In genomic region chr12:127078577-127079350, GRCh38 we compare ENCODE assay signal across 20 cellular contexts.
A peak's percentile ranks its signal among the peaks of the same experiment; 100 is the strongest.
DNase-seq lines count a peak whose midpoint lies in the region; ATAC-seq and TF ChIP-seq lines count a peak whose summit lies in the region.
"Had no signal": no experiment of that assay in that cellular context is flagged by ENCODE, and none has a peak within 500 bp of the region (broad histone marks: within the 10 kb centered on the region; RNA-seq: fewer than 3 reads in every experiment).

No MANE protein-coding gene starts in this region.

- H3K27ac Mint-ChIP-seq in GM23338, result no peak overlapping the region

- H3K4me1 ChIP-seq in GM23338 (ENCODE audit: insufficient read depth), result no peaks in the 10 kb centered on the region
- H3K4me1 ChIP-seq: HAP-1 had no signal

- no peaks in the 10 kb centered on the region for H3K27me3 ChIP-seq in GM23338 (ENCODE audit: insufficient read depth)

- H3K36me3 ChIP-seq in GM23338 (ENCODE audit: insufficient read depth), result no peaks in the 10 kb centered on the region
- H3K36me3 ChIP-seq: HAP-1 had no signal

- H3K27ac ChIP-seq in GM23338 (ENCODE audit: low read depth), result no peak overlapping the region
- H3K27ac ChIP-seq: A549, C4-2B, HL-60 had no signal

- H3K36me3 Mint-ChIP-seq in GM23338 (ENCODE audit: low read depth), result peaks cover 19% of the 10 kb centered on the region

- H3K4me1 Mint-ChIP-seq in GM23338, result no peaks in the 10 kb centered on the region

- no peak for TF ChIP-seq CTCF in GM23338 (conservative IDR thresholded peaks at IDR 0.05; ENCODE audit: low read depth in 2 of 2)

- no peaks in the 10 kb centered on the region for H3F3A ChIP-seq in GM23338 (replicated peaks; ENCODE audit: low read depth)

- H3K9me3 Mint-ChIP-seq in GM23338, result peaks cover 95% of the 10 kb centered on the region

- ATAC-seq in left lobe of liver, result peak; percentile 77
- no peak for ATAC-seq in GM23338
- ATAC-seq in HG02981 (IDR thresholded peaks at IDR 0.05; ENCODE audit: unreplicated experiment), result no peak
- ATAC-seq: A549, SK-N-SH treated with all-trans-retinoic acid at 6 μM for 48 hours had no signal

- H3K79me2 ChIP-seq in GM23338 (replicated peaks; ENCODE audit: insufficient read depth), result no peaks in the 10 kb centered on the region

- peak; percentile 19 for DNase-seq in AG08395 (ENCODE audit: low spot score)
- peak; percentile 44 for DNase-seq in GM04503 (ENCODE audit: low read depth)
- peak; percentile 38 for DNase-seq in dermis blood vessel endothelial cell
- no peak for DNase-seq in left lobe of liver (ENCODE audit: low spot score)
- DNase-seq in activated T-cell treated with anti-CD3 and anti-CD28 coated beads, Interleukin-2, amount 50 U/mL, for 48 hours, result no peak
- DNase-seq in GM23338 (ENCODE audit: low spot score), result no peak
- DNase-seq: DMS79, IMR-90, NCI-H1048, NCI-H1436 treated with DMSO at 0.1 percent for 48 hours, NCI-H2029, NCI-H446, NCI-H526 treated with DMSO at 0.1 percent for 48 hours, Right ventricle myocardium superior had no signal

- H3K27me3 Mint-ChIP-seq in GM23338 (ENCODE audit: insufficient read depth, low read depth, poor library complexity), result no peaks in the 10 kb centered on the region

- H3K4me3 ChIP-seq in GM23338, result no peak overlapping the region
- H3K4me3 ChIP-seq: A549, HAP-1 had no signal

- no peak overlapping the region for H2AFZ ChIP-seq in GM23338

- H4K20me1 ChIP-seq in GM23338 (replicated peaks; ENCODE audit: insufficient read depth), result no peaks in the 10 kb centered on the region

- H3K4me2 ChIP-seq in GM23338, result no peak overlapping the region
- H3K4me2 ChIP-seq: A549 had no signal

- H3K9me2 ChIP-seq in GM23338 (ENCODE audit: insufficient read depth), result no peaks in the 10 kb centered on the region

- no peak overlapping the region for H3K4me3 Mint-ChIP-seq in GM23338

TF ChIP-seq in GM23338, 12 proteins besides CTCF, POLR2A, EP300 and RAD21:
- no peak for TF ChIP-seq ZNF462 (CRISPR knock-in tag; IDR thresholded peaks at IDR 0.05)
- TF ChIP-seq POLR2AphosphoS5 (IDR thresholded peaks at IDR 0.05; ENCODE audit: low read depth), result no peak
- no peak for TF ChIP-seq JUNB (IDR thresholded peaks at IDR 0.05; ENCODE audit: unreplicated experiment)
- TF ChIP-seq REST (IDR thresholded peaks at IDR 0.05; ENCODE audit: unreplicated experiment), result no peak
- no peak for TF ChIP-seq ZNF114 (CRISPR knock-in tag; IDR thresholded peaks at IDR 0.05)
- TF ChIP-seq STAT1 (IDR thresholded peaks at IDR 0.05; ENCODE audit: unreplicated experiment), result no peak
- TF ChIP-seq ETS1 (IDR thresholded peaks at IDR 0.05), result no peak
- no peak for TF ChIP-seq EZH2phosphoT487 (IDR thresholded peaks at IDR 0.05; ENCODE audit: unreplicated experiment)
- TF ChIP-seq NANOG (IDR thresholded peaks at IDR 0.05; ENCODE audit: borderline replicate concordance), result no peak
- no peak for TF ChIP-seq EZH2 (IDR thresholded peaks at IDR 0.05; ENCODE audit: low read depth, unreplicated experiment)
- TF ChIP-seq CREB1 (CRISPR knock-in tag; IDR thresholded peaks at IDR 0.05; ENCODE audit: low read depth), result no peak
- TF ChIP-seq ZNF331 (CRISPR knock-in tag; IDR thresholded peaks at IDR 0.05; ENCODE audit: low read depth), result no peak

Comparison
In these comparisons a context has a peak if more than half of its experiments do, and no peak if none do; other contexts are left out.
1. DNase-seq: peak in AG08395 (single experiment), GM04503 (single experiment) and dermis blood vessel endothelial cell (single experiment); none in left lobe of liver (single experiment), activated T-cell treated with anti-CD3 and anti-CD28 coated beads, Interleukin-2, amount 50 U/mL, for 48 hours (0 of 2) and GM23338 (single experiment).